ENCODE assay signal across 35 cellular contexts in the genomic region with DNA sequence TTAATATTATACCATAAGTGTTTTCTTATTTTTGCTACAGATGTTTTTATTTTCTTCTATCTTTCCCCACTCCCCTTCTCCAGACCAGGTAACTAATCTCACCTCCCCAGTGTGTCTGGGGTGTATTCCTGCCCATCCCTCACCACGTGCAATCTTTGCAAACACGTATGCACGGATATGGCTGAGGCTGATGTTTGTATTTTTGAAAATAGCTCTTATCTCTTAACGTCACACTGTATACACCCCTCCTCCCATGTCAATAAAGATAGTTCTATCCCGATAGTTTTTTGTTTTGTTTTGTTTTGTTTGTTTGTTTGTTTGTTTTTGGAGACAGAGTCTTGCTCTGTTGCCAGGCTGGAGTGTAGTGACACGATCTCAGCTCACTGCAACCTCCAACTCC.
"Had no signal": no experiment of that assay in that cellular context is flagged by ENCODE, and none has a peak within 500 bp of the region (broad histone marks: within the 10 kb centered on the region; RNA-seq: fewer than 3 reads in every experiment).

No MANE protein-coding gene starts in this region.

- H3K9me3 ChIP-seq: adrenal gland, body of pancreas, colonic mucosa, esophagus muscularis mucosa, gastrocnemius medialis, heart left ventricle had no signal

- H3K36me3 ChIP-seq: adrenal gland, colonic mucosa, esophagus muscularis mucosa, gastrocnemius medialis, heart left ventricle had no signal

- H3K4me1 Mint-ChIP-seq: endodermal cell had no signal

- H3K27ac Mint-ChIP-seq: activated CD4-positive, alpha-beta memory T cell treated with anti-CD3 and anti-CD28 coated beads for 36 hours; activated CD4-positive, alpha-beta T cell treated with anti-CD3 and anti-CD28 coated beads for 36 hours; activated CD4-positive, alpha-beta T cell treated with anti-CD3 and anti-CD28 coated beads, Interleukin-2, amount 10 ng/mL, durations not matched to agents 24 days and 14 days; activated CD8-positive, alpha-beta memory T cell treated with anti-CD3 and anti-CD28 coated beads, Interleukin-2, amount 10 ng/mL, durations not matched to agents 7 days and 5 days; activated CD8-positive, alpha-beta T cell treated with anti-CD3 and anti-CD28 coated beads, Interleukin-2, amount 10 ng/mL, durations not matched to agents 7 days and 5 days; activated naive CD4-positive, alpha-beta T cell treated with anti-CD3 and anti-CD28 coated beads for 36 hours; activated naive CD4-positive, alpha-beta T cell treated with anti-CD3 and anti-CD28 coated beads, Interleukin-2, amount 50 U/mL, for 24 hours; activated naive CD8-positive, alpha-beta T cell treated with anti-CD3 and anti-CD28 coated beads for 36 hours; activated naive CD8-positive, alpha-beta T cell treated with anti-CD3 and anti-CD28 coated beads, Interleukin-2, amount 50 U/mL, for 24 hours; activated T-helper 1 cell treated with anti-CD3 and anti-CD28 coated beads, Interleukin-12 subunit alpha, Interleukin-12 subunit beta, Interleukin-2, Interleukin-4 antibody, amounts not matched to agents 30 ng/mL and 10 ng/mL and 1 ng/mL, durations not matched to agents 14 hours and 24 hours and 36 hours; activated T-helper 2 cell treated with anti-CD3 and anti-CD28 coated beads, Interferon-gamma antibody, Interleukin-2, Interleukin-4, amounts not matched to agents 10 μg/mL and 5 μg/mL and 100 μg/mL, durations not matched to agents 14 hours and 24 hours and 36 hours; endodermal cell; T-helper 17 cell; T-helper 2 cell treated with Interferon-gamma antibody and Interleukin-4, amounts not matched to agents 5 μg/mL and 100 μg/mL, for 36 hours had no signal

- H3K4me3 Mint-ChIP-seq: activated CD4-positive, alpha-beta memory T cell treated with anti-CD3 and anti-CD28 coated beads for 36 hours; activated CD4-positive, alpha-beta T cell treated with anti-CD3 and anti-CD28 coated beads for 36 hours; activated CD4-positive, alpha-beta T cell treated with anti-CD3 and anti-CD28 coated beads, Interleukin-2, amount 10 ng/mL, durations not matched to agents 24 days and 14 days; activated CD8-positive, alpha-beta memory T cell treated with anti-CD3 and anti-CD28 coated beads, Interleukin-2, amount 10 ng/mL, durations not matched to agents 7 days and 5 days; activated CD8-positive, alpha-beta T cell treated with anti-CD3 and anti-CD28 coated beads, Interleukin-2, amount 10 ng/mL, durations not matched to agents 7 days and 5 days; activated naive CD4-positive, alpha-beta T cell treated with anti-CD3 and anti-CD28 coated beads for 36 hours; activated naive CD4-positive, alpha-beta T cell treated with anti-CD3 and anti-CD28 coated beads, Interleukin-2, amount 50 U/mL, for 24 hours; activated naive CD8-positive, alpha-beta T cell treated with anti-CD3 and anti-CD28 coated beads for 36 hours; activated naive CD8-positive, alpha-beta T cell treated with anti-CD3 and anti-CD28 coated beads, Interleukin-2, amount 50 U/mL, for 24 hours; activated T-helper 1 cell treated with anti-CD3 and anti-CD28 coated beads, Interleukin-12 subunit alpha, Interleukin-12 subunit beta, Interleukin-2, Interleukin-4 antibody, amounts not matched to agents 30 ng/mL and 10 ng/mL and 1 ng/mL, durations not matched to agents 14 hours and 24 hours and 36 hours; endodermal cell; T-helper 17 cell; T-helper 2 cell treated with Interferon-gamma antibody and Interleukin-4, amounts not matched to agents 5 μg/mL and 100 μg/mL, for 36 hours had no signal

- H3K27me3 ChIP-seq: adrenal gland, body of pancreas, colonic mucosa, dorsolateral prefrontal cortex, esophagus muscularis mucosa, foreskin keratinocyte, gastrocnemius medialis, heart left ventricle had no signal

- H3K27ac ChIP-seq: adrenal gland, body of pancreas, colonic mucosa, dorsolateral prefrontal cortex, foreskin keratinocyte had no signal

- H3K4me3 ChIP-seq: adrenal gland, body of pancreas, colonic mucosa, dorsolateral prefrontal cortex, esophagus muscularis mucosa, gastrocnemius medialis, heart left ventricle had no signal

- ATAC-seq: activated CD4-positive, alpha-beta T cell treated with anti-CD3 and anti-CD28 coated beads for 36 hours; activated CD8-positive, alpha-beta memory T cell treated with anti-CD3 and anti-CD28 coated beads, Interleukin-2, amount 10 ng/mL, durations not matched to agents 7 days and 5 days; activated CD8-positive, alpha-beta T cell treated with anti-CD3 and anti-CD28 coated beads, Interleukin-2, amount 10 ng/mL, durations not matched to agents 7 days and 5 days; activated naive CD8-positive, alpha-beta T cell treated with anti-CD3 and anti-CD28 coated beads, Interleukin-2, amount 50 U/mL, for 24 hours; body of pancreas; gastrocnemius medialis; T-helper 17 cell had no signal

- H3K9me3 Mint-ChIP-seq: activated CD4-positive, alpha-beta memory T cell treated with anti-CD3 and anti-CD28 coated beads for 36 hours; activated CD4-positive, alpha-beta T cell treated with anti-CD3 and anti-CD28 coated beads, Interleukin-2, amount 10 ng/mL, durations not matched to agents 24 days and 14 days; activated naive CD4-positive, alpha-beta T cell treated with anti-CD3 and anti-CD28 coated beads for 36 hours; activated naive CD4-positive, alpha-beta T cell treated with anti-CD3 and anti-CD28 coated beads, Interleukin-2, amount 50 U/mL, for 24 hours; activated naive CD8-positive, alpha-beta T cell treated with anti-CD3 and anti-CD28 coated beads for 36 hours; activated naive CD8-positive, alpha-beta T cell treated with anti-CD3 and anti-CD28 coated beads, Interleukin-2, amount 50 U/mL, for 24 hours; activated T-helper 1 cell treated with anti-CD3 and anti-CD28 coated beads, Interleukin-12 subunit alpha, Interleukin-12 subunit beta, Interleukin-2, Interleukin-4 antibody, amounts not matched to agents 30 ng/mL and 10 ng/mL and 1 ng/mL, durations not matched to agents 14 hours and 24 hours and 36 hours; activated T-helper 2 cell treated with anti-CD3 and anti-CD28 coated beads, Interferon-gamma antibody, Interleukin-2, Interleukin-4, amounts not matched to agents 10 μg/mL and 5 μg/mL and 100 μg/mL, durations not matched to agents 14 hours and 24 hours and 36 hours; endodermal cell; T-helper 2 cell treated with Interferon-gamma antibody and Interleukin-4, amounts not matched to agents 5 μg/mL and 100 μg/mL, for 36 hours had no signal

- H3K27me3 Mint-ChIP-seq: activated CD4-positive, alpha-beta T cell treated with anti-CD3 and anti-CD28 coated beads for 36 hours; activated CD8-positive, alpha-beta memory T cell treated with anti-CD3 and anti-CD28 coated beads, Interleukin-2, amount 10 ng/mL, durations not matched to agents 7 days and 5 days; activated naive CD4-positive, alpha-beta T cell treated with anti-CD3 and anti-CD28 coated beads, Interleukin-2, amount 50 U/mL, for 24 hours; activated naive CD8-positive, alpha-beta T cell treated with anti-CD3 and anti-CD28 coated beads for 36 hours had no signal

- H3K36me3 Mint-ChIP-seq: activated CD4-positive, alpha-beta memory T cell treated with anti-CD3 and anti-CD28 coated beads for 36 hours; activated CD8-positive, alpha-beta memory T cell treated with anti-CD3 and anti-CD28 coated beads, Interleukin-2, amount 10 ng/mL, durations not matched to agents 7 days and 5 days; activated naive CD4-positive, alpha-beta T cell treated with anti-CD3 and anti-CD28 coated beads, Interleukin-2, amount 50 U/mL, for 24 hours; activated naive CD8-positive, alpha-beta T cell treated with anti-CD3 and anti-CD28 coated beads for 36 hours had no signal

- H3K4me1 ChIP-seq: adrenal gland, body of pancreas, colonic mucosa, gastrocnemius medialis had no signal

- DNase-seq: activated CD4-positive, alpha-beta memory T cell treated with anti-CD3 and anti-CD28 coated beads for 36 hours; activated CD4-positive, alpha-beta T cell treated with anti-CD3 and anti-CD28 coated beads for 36 hours; activated CD4-positive, alpha-beta T cell treated with anti-CD3 and anti-CD28 coated beads, Interleukin-2, amount 10 ng/mL, durations not matched to agents 24 days and 14 days; activated CD4-positive, CD25-positive, alpha-beta regulatory T cell; activated CD4-positive, CD25-positive, alpha-beta regulatory T cell treated with anti-CD3 and anti-CD28 coated beads, Interleukin-2, amount 50 U/mL, for 72 hours; activated CD8-positive, alpha-beta memory T cell treated with anti-CD3 and anti-CD28 coated beads, Interleukin-2, amount 10 ng/mL, durations not matched to agents 7 days and 5 days; activated CD8-positive, alpha-beta memory T cell treated with anti-CD3 and anti-CD28 coated beads, Interleukin-2, amount 50 U/mL, for 4 hours; activated CD8-positive, alpha-beta T cell treated with anti-CD3 and anti-CD28 coated beads, Interleukin-2, amount 10 ng/mL, durations not matched to agents 7 days and 5 days; activated effector memory CD4-positive, alpha-beta T cell treated with anti-CD3 and anti-CD28 coated beads, Interleukin-2, amount 50 U/mL, for 16 hours; activated naive CD4-positive, alpha-beta T cell treated with anti-CD3 and anti-CD28 coated beads for 36 hours; activated naive CD8-positive, alpha-beta T cell treated with anti-CD3 and anti-CD28 coated beads for 36 hours; activated naive CD8-positive, alpha-beta T cell treated with anti-CD3 and anti-CD28 coated beads, Interleukin-2, amount 50 U/mL, for 24 hours; activated T-cell treated with anti-CD3 and anti-CD28 coated beads, Interleukin-2, amount 50 U/mL, for 1 hour; activated T-cell treated with anti-CD3 and anti-CD28 coated beads, Interleukin-2, amount 50 U/mL, for 48 hours; adrenal gland; amygdala; aorta; body of pancreas; central memory CD4-positive, alpha-beta T cell; cerebellar nuclear complex; colonic mucosa; dorsolateral prefrontal cortex; effector memory CD4-positive, alpha-beta T cell; endodermal cell; gastrocnemius medialis; glutamatergic neuron; heart left ventricle; T-helper 1 cell; T-helper 17 cell had no signal
